21 cellular contexts compared by ENCODE assay signal in genomic region chr20:45506927-45507820, GRCh38. TPM values are rescaled to one million over a fixed set of nuclear protein-coding genes. Genes with fewer than 3 reads are reported as not detected.
DNase-seq lines count a peak whose midpoint lies in the region; ATAC-seq and TF ChIP-seq lines count a peak whose summit lies in the region.
"Had no signal": no experiment of that assay in that cellular context is flagged by ENCODE, and none has a peak within 500 bp of the region (broad histone marks: within the 10 kb centered on the region; RNA-seq: fewer than 3 reads in every experiment).

No MANE protein-coding gene starts in this region.

- H3K27me3 Mint-ChIP-seq in activated CD4-positive, alpha-beta T cell treated with anti-CD3 and anti-CD28 coated beads for 36 hours, result peaks cover 34% of the 10 kb centered on the region
- peaks cover 22% of the 10 kb centered on the region for H3K27me3 Mint-ChIP-seq in activated CD4-positive, alpha-beta T cell treated with anti-CD3 and anti-CD28 coated beads, Interleukin-2, amount 10 ng/mL, durations not matched to agents 7 days and 5 days

- peak; percentile 74 for ATAC-seq in activated CD4-positive, alpha-beta T cell treated with anti-CD3 and anti-CD28 coated beads for 36 hours
- ATAC-seq in HCT116, result no peak
- no peak for ATAC-seq in GM18907 (IDR thresholded peaks at IDR 0.05; ENCODE audit: unreplicated experiment)
- ATAC-seq: CD8-positive, alpha-beta T cell had no signal

- no peak for TF ChIP-seq CTCF in HCT116 (IDR thresholded peaks at IDR 0.05 in 2 of 3, conservative IDR thresholded peaks at IDR 0.05 in 1 of 3; ENCODE audit: borderline replicate concordance in 1 of 3, insufficient read depth in 1 of 3, low read depth in 2 of 3, low read length in 2 of 3)

- TF ChIP-seq RAD21 in HCT116 (IDR thresholded peaks at IDR 0.05; ENCODE audit: low read depth), result no peak

- H3K9ac ChIP-seq in HCT116 (ENCODE audit: low read length), result no peak overlapping the region

- no peaks in the 10 kb centered on the region for H4K20me1 ChIP-seq in HCT116 (ENCODE audit: insufficient read depth)

- H3K27ac ChIP-seq in HCT116 (ENCODE audit: low read depth, low read length), result no peak overlapping the region
- H3K27ac ChIP-seq: SK-N-MC had no signal

- TF ChIP-seq POLR2A in HCT116 (IDR thresholded peaks at IDR 0.05; ENCODE audit: borderline replicate concordance, extremely low read depth, insufficient read depth, insufficient read length), result no peak

- H3K36me3 ChIP-seq in HCT116 (ENCODE audit: control insufficient read depth in 1 of 2, insufficient read depth in 2 of 2, low read length in 2 of 2), result no peaks in the 10 kb centered on the region

- no peak overlapping the region for H3K27ac Mint-ChIP-seq in activated CD4-positive, alpha-beta T cell treated with anti-CD3 and anti-CD28 coated beads for 36 hours
- no peak overlapping the region for H3K27ac Mint-ChIP-seq in activated CD4-positive, alpha-beta T cell treated with anti-CD3 and anti-CD28 coated beads, Interleukin-2, amount 10 ng/mL, durations not matched to agents 7 days and 5 days
- H3K27ac Mint-ChIP-seq: activated naive CD4-positive, alpha-beta T cell treated with anti-CD3 and anti-CD28 coated beads for 36 hours; CD8-positive, alpha-beta T cell; immature natural killer cell; memory B cell; nephron progenitor cell had no signal

- RAD21 ChIA-PET in HCT116 (lab: Charles Lee; ENCODE audit: low non-redundant PET in 1 of 2, low total read pairs in 2 of 2, uncharacterized antibody in 2 of 2, unreplicated experiment in 2 of 2), result no interaction called here

- CTCF ChIA-PET in activated CD4-positive, alpha-beta T cell treated with anti-CD3 and anti-CD28 coated beads for 36 hours (lab: Charles Lee), result interaction anchor here (0.6 kb wide), 1 partner anchor 70 kb away, joined by 4 read pairs; no protein-coding TSS in a partner anchor
- CTCF ChIA-PET in activated CD4-positive, alpha-beta T cell treated with anti-CD3 and anti-CD28 coated beads, Interleukin-2, amount 10 ng/mL, durations not matched to agents 7 days and 5 days (lab: Charles Lee), result no interaction called here
- CTCF ChIA-PET in HCT116 (lab: Charles Lee), result no interaction called here

- no peak overlapping the region for H3K4me3 ChIP-seq in HCT116 (replicated peaks in 1 of 2; ENCODE audit: low read depth in 1 of 2, low read length in 2 of 2)
- H3K4me3 ChIP-seq: SK-N-MC had no signal

- H3K79me2 ChIP-seq in HCT116 (ENCODE audit: insufficient read depth, low read length), result no peaks in the 10 kb centered on the region

- H3K4me2 ChIP-seq in HCT116 (ENCODE audit: low read length), result peak overlapping the region; percentile 52; the same call in 1 of the 2 replicates

- no peak overlapping the region for H3K4me3 Mint-ChIP-seq in activated CD4-positive, alpha-beta T cell treated with anti-CD3 and anti-CD28 coated beads for 36 hours
- H3K4me3 Mint-ChIP-seq in activated CD4-positive, alpha-beta T cell treated with anti-CD3 and anti-CD28 coated beads, Interleukin-2, amount 10 ng/mL, durations not matched to agents 7 days and 5 days, result no peak overlapping the region
- H3K4me3 Mint-ChIP-seq: activated naive CD4-positive, alpha-beta T cell treated with anti-CD3 and anti-CD28 coated beads for 36 hours; CD8-positive, alpha-beta T cell; immature natural killer cell; memory B cell; nephron progenitor cell had no signal

- POLR2A ChIA-PET in activated CD4-positive, alpha-beta T cell treated with anti-CD3 and anti-CD28 coated beads for 36 hours (lab: Charles Lee), result no interaction called here
- POLR2A ChIA-PET in activated CD4-positive, alpha-beta T cell treated with anti-CD3 and anti-CD28 coated beads, Interleukin-2, amount 10 ng/mL, durations not matched to agents 7 days and 5 days (lab: Charles Lee), result no interaction called here
- POLR2A ChIA-PET in HCT116 (lab: Charles Lee), result no interaction called here

- no peak overlapping the region for H2AFZ ChIP-seq in HCT116 (ENCODE audit: low read depth, low read length, poor library complexity, severe bottlenecking)

- H3K9me3 ChIP-seq in HCT116 (ENCODE audit: control insufficient read depth in 1 of 2, insufficient read depth in 1 of 2, low read depth in 1 of 2, low read length in 2 of 2), result no peaks in the 10 kb centered on the region

- no peaks in the 10 kb centered on the region for H3K36me3 Mint-ChIP-seq in activated CD4-positive, alpha-beta T cell treated with anti-CD3 and anti-CD28 coated beads for 36 hours (ENCODE audit: low read depth)
- H3K36me3 Mint-ChIP-seq in activated CD4-positive, alpha-beta T cell treated with anti-CD3 and anti-CD28 coated beads, Interleukin-2, amount 10 ng/mL, durations not matched to agents 7 days and 5 days (ENCODE audit: low read depth), result no peaks in the 10 kb centered on the region
- H3K36me3 Mint-ChIP-seq: CD8-positive, alpha-beta T cell; immature natural killer cell; memory B cell had no signal

- peaks cover 0 to 19% of the 10 kb centered on the region in 2 experiments; a peak in 2 of 4 replicates for H3K4me1 ChIP-seq in HCT116 (ENCODE audit: control insufficient read depth in 1 of 2, insufficient read depth in 2 of 2, low read length in 2 of 2)

- no peaks in the 10 kb centered on the region for H3K27me3 ChIP-seq in HCT116 (ENCODE audit: insufficient read depth, low read length)

- no TSS peak for BruUV-seq in HCT116 (replicated peaks; lab: Mats Ljungman, UMichigan)

- in situ Hi-C loops in SK-MEL-5 (cut with HindIII; ENCODE audit: low pct_unique_long_range_greater_than_20kb, low sequenced_read_pairs), result no loop called here

- H3K4me1 Mint-ChIP-seq in activated CD4-positive, alpha-beta T cell treated with anti-CD3 and anti-CD28 coated beads for 36 hours, result peaks cover 12% of the 10 kb centered on the region
- H3K4me1 Mint-ChIP-seq in activated CD4-positive, alpha-beta T cell treated with anti-CD3 and anti-CD28 coated beads, Interleukin-2, amount 10 ng/mL, durations not matched to agents 7 days and 5 days, result peaks cover 8% of the 10 kb centered on the region
- H3K4me1 Mint-ChIP-seq: immature natural killer cell had no signal

- intact Hi-C loops in activated CD4-positive, alpha-beta T cell treated with anti-CD3 and anti-CD28 coated beads for 36 hours (cut with DNase I, micrococcal nuclease), result no loop called here
- intact Hi-C loops in HCT116 (cut with micrococcal nuclease), result no loop called here

- H3K9me2 ChIP-seq in HCT116 (ENCODE audit: insufficient read depth), result no peaks in the 10 kb centered on the region

- DNase-seq in activated CD4-positive, alpha-beta T cell treated with anti-CD3 and anti-CD28 coated beads for 36 hours, result no peak
- no peak for DNase-seq in activated CD4-positive, alpha-beta T cell treated with anti-CD3 and anti-CD28 coated beads, Interleukin-2, amount 10 ng/mL, durations not matched to agents 7 days and 5 days
- no peak for DNase-seq in HCT116 (ENCODE audit: low read depth, low spot score)
- peak; percentile 39 for DNase-seq in SK-MEL-5 (ENCODE audit: low read depth, low spot score)
- peak; percentile 2 for DNase-seq in myocyte (ENCODE audit: low read depth)
- DNase-seq in NAMALWA (ENCODE audit: low spot score), result no peak
- no peak for DNase-seq in activated CD4-positive, alpha-beta T cell treated with anti-CD3 and anti-CD28 coated beads, Interleukin-2, amount 50 U/mL, for 48 hours
- DNase-seq: caudate nucleus; CD8-positive, alpha-beta T cell; effector CD8-positive, alpha-beta T cell; foreskin fibroblast; immature natural killer cell; NCI-H1105 treated with DMSO at 0.1 percent for 48 hours; nephron progenitor cell had no signal

- no peaks in the 10 kb centered on the region for H3K9me3 Mint-ChIP-seq in activated CD4-positive, alpha-beta T cell treated with anti-CD3 and anti-CD28 coated beads for 36 hours (ENCODE audit: low read depth)
- no peaks in the 10 kb centered on the region for H3K9me3 Mint-ChIP-seq in activated CD4-positive, alpha-beta T cell treated with anti-CD3 and anti-CD28 coated beads, Interleukin-2, amount 10 ng/mL, durations not matched to agents 7 days and 5 days
- H3K9me3 Mint-ChIP-seq: activated naive CD4-positive, alpha-beta T cell treated with anti-CD3 and anti-CD28 coated beads for 36 hours; CD8-positive, alpha-beta T cell; immature natural killer cell; memory B cell; nephron progenitor cell had no signal

RNA-seq across cellular contexts. Expression of gene SPINT3, which starts 8.2 kb away (rescaled TPM):
- total RNA-seq in activated CD4-positive, alpha-beta T cell treated with anti-CD3 and anti-CD28 coated beads for 36 hours, result not detected
- not detected for total RNA-seq in activated CD4-positive, alpha-beta T cell treated with anti-CD3 and anti-CD28 coated beads, Interleukin-2, amount 10 ng/mL, durations not matched to agents 7 days and 5 days
- not detected for total RNA-seq in HCT116 (2021; ENCODE audit: unreplicated experiment)
- not detected in 2 replicates for polyA plus RNA-seq in HCT116 (2012)
- not detected in 2 replicates for total RNA-seq in SK-MEL-5 (2014; rRNA removed; shearing (Covaris generic))
- polyA plus RNA-seq in SK-MEL-5 (2015; cell fraction: cytosol; rRNA removed), result not detected in 2 replicates
- not detected in 2 replicates for polyA plus RNA-seq in SK-MEL-5 (2015; cell fraction: nucleus; rRNA removed)
- total RNA-seq in myocyte, result not detected in 2 replicates
- not detected for polyA plus RNA-seq in myocyte (2012)
- total RNA-seq: activated CD8-positive, alpha-beta memory T cell treated with anti-CD3 and anti-CD28 coated beads for 36 hours; activated naive CD4-positive, alpha-beta T cell treated with anti-CD3 and anti-CD28 coated beads for 36 hours; CD8-positive, alpha-beta T cell; HepG2; temporal lobe had no signal
- polyA plus RNA-seq: HepG2, immature natural killer cell had no signal

RNA-seq across cellular contexts. Expression of gene WFDC6, which starts 32.1 kb away (rescaled TPM):
- not detected for total RNA-seq in activated CD4-positive, alpha-beta T cell treated with anti-CD3 and anti-CD28 coated beads for 36 hours
- total RNA-seq in activated CD4-positive, alpha-beta T cell treated with anti-CD3 and anti-CD28 coated beads, Interleukin-2, amount 10 ng/mL, durations not matched to agents 7 days and 5 days, result not detected
- total RNA-seq in HCT116 (2021; ENCODE audit: unreplicated experiment) (not detected), myocyte (not detected in 2 replicates)
- not detected in 2 replicates for polyA plus RNA-seq in HCT116 (2012)
- not detected in 2 replicates for total RNA-seq in SK-MEL-5 (2014; rRNA removed; shearing (Covaris generic))
- not detected in 2 replicates for polyA plus RNA-seq in SK-MEL-5 (2015; cell fraction: cytosol; rRNA removed)
- polyA plus RNA-seq in SK-MEL-5 (2015; cell fraction: nucleus; rRNA removed), result not detected in 2 replicates
- polyA plus RNA-seq in myocyte (2012), result not detected
- total RNA-seq: activated CD8-positive, alpha-beta memory T cell treated with anti-CD3 and anti-CD28 coated beads for 36 hours; activated naive CD4-positive, alpha-beta T cell treated with anti-CD3 and anti-CD28 coated beads for 36 hours; CD8-positive, alpha-beta T cell; HepG2; temporal lobe had no signal
- polyA plus RNA-seq: HepG2, immature natural killer cell had no signal

RNA-seq across cellular contexts. Expression of gene WFDC2, which starts 37.6 kb away (rescaled TPM):
- under 1 TPM; 0.56 to 0.66 TPM for total RNA-seq in activated CD4-positive, alpha-beta T cell treated with anti-CD3 and anti-CD28 coated beads for 36 hours
- total RNA-seq in activated CD4-positive, alpha-beta T cell treated with anti-CD3 and anti-CD28 coated beads, Interleukin-2, amount 10 ng/mL, durations not matched to agents 7 days and 5 days, result not detected
- total RNA-seq in HCT116 (2021; ENCODE audit: unreplicated experiment) (1.1 TPM), myocyte (not detected in 2 replicates)
- 0.29 and 1.0 TPM in 2 replicates for polyA plus RNA-seq in HCT116 (2012)
- not detected in 2 replicates for total RNA-seq in SK-MEL-5 (2014; rRNA removed; shearing (Covaris generic))
- not detected in 2 replicates for polyA plus RNA-seq in SK-MEL-5 (2015; cell fraction: cytosol; rRNA removed)
- polyA plus RNA-seq in SK-MEL-5 (2015; cell fraction: nucleus; rRNA removed), result not detected in 2 replicates
- not detected for polyA plus RNA-seq in myocyte (2012)
- total RNA-seq: activated CD8-positive, alpha-beta memory T cell treated with anti-CD3 and anti-CD28 coated beads for 36 hours; CD8-positive, alpha-beta T cell; HepG2 had no signal
- polyA plus RNA-seq: immature natural killer cell had no signal

RNA-seq across cellular contexts. Expression of gene EPPIN, which starts 40.0 kb away (rescaled TPM):
- not detected for total RNA-seq in activated CD4-positive, alpha-beta T cell treated with anti-CD3 and anti-CD28 coated beads for 36 hours
- not detected for total RNA-seq in activated CD4-positive, alpha-beta T cell treated with anti-CD3 and anti-CD28 coated beads, Interleukin-2, amount 10 ng/mL, durations not matched to agents 7 days and 5 days
- not detected for total RNA-seq in HCT116 (2021; ENCODE audit: unreplicated experiment)
- polyA plus RNA-seq in HCT116 (2012), result not detected in 2 replicates
- not detected in 2 replicates for total RNA-seq in SK-MEL-5 (2014; rRNA removed; shearing (Covaris generic))
- polyA plus RNA-seq in SK-MEL-5 (2015; cell fraction: cytosol; rRNA removed), result not detected in 2 replicates
- polyA plus RNA-seq in SK-MEL-5 (2015; cell fraction: nucleus; rRNA removed), result not detected in 2 replicates
- not detected in 2 replicates for total RNA-seq in myocyte
- polyA plus RNA-seq in myocyte (2012), result not detected
- total RNA-seq: activated CD8-positive, alpha-beta memory T cell treated with anti-CD3 and anti-CD28 coated beads for 36 hours; activated naive CD4-positive, alpha-beta T cell treated with anti-CD3 and anti-CD28 coated beads for 36 hours; CD8-positive, alpha-beta T cell; HepG2; temporal lobe had no signal
- polyA plus RNA-seq: HepG2, immature natural killer cell had no signal

Comparison
In these comparisons a context has a peak if more than half of its experiments do, and no peak if none do; other contexts are left out.
1. DNase-seq: peak in SK-MEL-5 (single experiment) and myocyte (single experiment); none in activated CD4-positive, alpha-beta T cell treated with anti-CD3 and anti-CD28 coated beads for 36 hours (single experiment), activated CD4-positive, alpha-beta T cell treated with anti-CD3 and anti-CD28 coated beads, Interleukin-2, amount 10 ng/mL, durations not matched to agents 7 days and 5 days (single experiment), HCT116 (single experiment), NAMALWA (single experiment) and activated CD4-positive, alpha-beta T cell treated with anti-CD3 and anti-CD28 coated beads, Interleukin-2, amount 50 U/mL, for 48 hours (0 of 2).